Comparison of ENCODE assay signal across 23 cellular contexts in genomic region chr12:4009979-4010704, GRCh38.
"Had no signal": no experiment of that assay in that cellular context is flagged by ENCODE, and none has a peak within 500 bp of the region (broad histone marks: within the 10 kb centered on the region; RNA-seq: fewer than 3 reads in every experiment).

No MANE protein-coding gene starts in this region.

- H3K36me3 ChIP-seq: adrenal gland, ascending aorta, brain microvascular endothelial cell, heart left ventricle, ovary, suprapubic skin, tibial artery, uterus had no signal

- H3K9me3 ChIP-seq: adrenal gland, ascending aorta, heart left ventricle, ovary, suprapubic skin, tibial artery, uterus had no signal

- ATAC-seq: esophagus mucosa; heart left ventricle; left cardiac atrium; sciatic nerve; stimulated activated naive B cell treated with anti-CD40 and anti-IgM and Interleukin-4, amounts not matched to agents 10 μg/mL and 1 μg/mL and 100 μg/mL, for 72 hours had no signal

- DNase-seq: activated CD4-positive, alpha-beta T cell treated with anti-CD3 and anti-CD28 coated beads for 4 hours; activated CD4-positive, alpha-beta T cell treated with anti-CD3 and anti-CD28 coated beads, Interleukin-2, amount 50 U/mL, for 48 hours; activated CD8-positive, alpha-beta memory T cell treated with anti-CD3 and anti-CD28 coated beads for 24 hours; activated effector memory CD4-positive, alpha-beta T cell treated with Interleukin-2 at 50 U/mL for 16 hours; activated naive CD4-positive, alpha-beta T cell treated with anti-CD3 and anti-CD28 coated beads for 36 hours; activated naive CD8-positive, alpha-beta T cell treated with anti-CD3 and anti-CD28 coated beads for 36 hours; adrenal gland; brain microvascular endothelial cell; cortex of kidney; foreskin fibroblast; heart left ventricle; left cardiac atrium; naive B cell; ovary; stimulated activated naive B cell treated with anti-CD40 and anti-IgM and Interleukin-4, amounts not matched to agents 10 μg/mL and 1 μg/mL and 100 μg/mL, for 72 hours; T-helper 1 cell; tibial artery; uterus had no signal

- H3K4me1 ChIP-seq: ascending aorta, heart left ventricle, suprapubic skin, tibial artery, uterus had no signal

- H3K27me3 ChIP-seq: adrenal gland, ascending aorta, brain microvascular endothelial cell, ovary, suprapubic skin, uterus had no signal

- H3K4me3 ChIP-seq: adrenal gland, ascending aorta, heart left ventricle, ovary, skin epidermis, suprapubic skin, tibial artery, uterus had no signal

- H3K27ac ChIP-seq: adrenal gland, ascending aorta, brain microvascular endothelial cell, heart left ventricle, ovary, skin epidermis, suprapubic skin, tibial artery, uterus had no signal
